ENCODE assay signal across 8 cellular contexts in the genomic region with DNA sequence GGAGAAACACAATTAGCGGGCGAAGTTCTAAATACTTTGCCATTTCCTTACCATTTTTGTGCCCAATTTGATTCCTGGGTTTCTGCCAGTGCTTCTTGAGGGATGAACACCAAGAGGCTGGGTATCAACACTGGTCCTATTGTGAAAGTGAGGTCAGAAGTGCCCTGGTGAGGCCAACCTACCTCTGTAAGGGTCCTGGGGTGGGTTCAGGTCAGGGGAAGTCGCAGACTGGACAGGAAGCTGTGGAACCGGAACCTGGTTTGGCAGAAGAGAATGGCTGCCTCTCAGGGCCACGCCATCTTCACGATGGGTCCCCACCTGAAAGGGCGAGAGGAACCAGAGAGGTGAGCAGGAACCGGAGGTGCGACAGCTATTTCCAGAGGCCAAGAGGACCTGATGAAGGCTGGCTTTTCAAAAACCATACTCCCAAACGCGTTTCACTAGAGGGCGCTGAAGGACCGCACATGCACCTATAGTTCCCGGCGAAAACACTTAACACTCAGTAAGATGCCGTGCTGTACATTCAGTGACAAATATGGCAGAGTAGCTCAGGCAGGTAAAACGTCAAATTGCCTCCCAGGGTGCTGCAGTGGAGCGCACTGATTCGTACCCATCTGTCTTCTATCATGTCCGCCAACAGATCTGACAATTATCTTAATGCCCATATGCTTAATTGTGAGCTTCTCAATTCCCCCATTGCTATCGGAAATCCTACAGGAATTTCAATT.
DNase-seq lines count a peak whose midpoint lies in the region; ATAC-seq, FAIRE-seq and TF ChIP-seq lines count a peak whose summit lies in the region.

No MANE protein-coding gene starts in this region.

- peak overlapping the region in 1 of 3 experiments; percentile 5 for H3K27ac Mint-ChIP-seq in nephron

- peaks cover 11% of the 10 kb centered on the region for H3K4me1 Mint-ChIP-seq in nephron

- H3K27me3 ChIP-seq in stomach, result no peaks in the 10 kb centered on the region

- H3K27ac ChIP-seq in stomach, result peak overlapping the region in 3 of 5 donors; percentile 20 to 67 (median 26)

- no peak for TF ChIP-seq EP300 in stomach (IDR thresholded peaks at IDR 0.05)

- FAIRE-seq in D721Med (lab: Jason Lieb, UNC), result peak; percentile 100

- H3K9me3 Mint-ChIP-seq in nephron, result no peaks in the 10 kb centered on the region

- H3K4me1 ChIP-seq in stomach, result peaks cover 0 to 21% (median 8%) of the 10 kb centered on the region in 4 donors

- peak; percentile 76 for ATAC-seq in GM21423 (IDR thresholded peaks at IDR 0.05; ENCODE audit: unreplicated experiment)

- peak; percentile 68 for TF ChIP-seq CTCF in D721Med (IDR thresholded peaks at IDR 0.05; ENCODE audit: insufficient read depth, missing control alignments)
- TF ChIP-seq CTCF in nephron (IDR thresholded peaks at IDR 0.05; ENCODE audit: unreplicated experiment in 3 of 3), result peak; percentile 72 to 89 (median 87)
- TF ChIP-seq CTCF in stomach (IDR thresholded peaks at IDR 0.05), result peak in 5 of 7 experiments; percentile 45 to 82 (median 68)

- no peaks in the 10 kb centered on the region for H3K27me3 Mint-ChIP-seq in nephron (ENCODE audit: low read depth)

- H3K36me3 Mint-ChIP-seq in nephron (ENCODE audit: low read depth), result peaks cover 41% of the 10 kb centered on the region

- peaks cover 0 to 42% (median 34%) of the 10 kb centered on the region in 4 donors for H3K36me3 ChIP-seq in stomach

- intact Hi-C loops in stomach (cut with DNase I; ENCODE audit: low total_unique reads), result no loop called here

- WGBS in stomach, 5 donors, result 29 to 38% (median 33%) methylated on average over 21 of the region's 21 CpGs

- DNase-seq in D721Med (ENCODE audit: insufficient read length, low spot score), result peak; percentile 68
- peak; percentile 80 for DNase-seq in HT-29 (ENCODE audit: low spot score)
- DNase-seq in NCI-H82 (lab: John Stamatoyannopoulos, UW), result peak; percentile 88
- DNase-seq in activated CD8-positive, alpha-beta memory T cell treated with anti-CD3 and anti-CD28 coated beads, Interleukin-2, amount 50 U/mL, for 4 hours, result peak; percentile 23
- DNase-seq in fibroblast of gingiva (ENCODE audit: low read depth), result peak; percentile 69
- DNase-seq in stomach, result peak; percentile 84

- H3K4me3 Mint-ChIP-seq in nephron, result no peak overlapping the region

- H3K4me3 ChIP-seq in stomach, result peak overlapping the region in 1 of 4 donors; percentile 6

- H3K9me3 ChIP-seq in stomach, result no peaks in the 10 kb centered on the region

- no peak for TF ChIP-seq POLR2A in stomach (IDR thresholded peaks at IDR 0.05)

Comparison
In these comparisons a context has a peak if more than half of its experiments do, and no peak if none do; other contexts are left out.
1. DNase-seq: peak in every context shown above with its lines; median percentile 88 in NCI-H82; 84 in stomach; 80 in HT-29; 69 in fibroblast of gingiva; 68 in D721Med; 23 in activated CD8-positive, alpha-beta memory T cell treated with anti-CD3 and anti-CD28 coated beads, Interleukin-2, amount 50 U/mL, for 4 hours.